8 cellular contexts compared by ENCODE assay signal in the genomic region with DNA sequence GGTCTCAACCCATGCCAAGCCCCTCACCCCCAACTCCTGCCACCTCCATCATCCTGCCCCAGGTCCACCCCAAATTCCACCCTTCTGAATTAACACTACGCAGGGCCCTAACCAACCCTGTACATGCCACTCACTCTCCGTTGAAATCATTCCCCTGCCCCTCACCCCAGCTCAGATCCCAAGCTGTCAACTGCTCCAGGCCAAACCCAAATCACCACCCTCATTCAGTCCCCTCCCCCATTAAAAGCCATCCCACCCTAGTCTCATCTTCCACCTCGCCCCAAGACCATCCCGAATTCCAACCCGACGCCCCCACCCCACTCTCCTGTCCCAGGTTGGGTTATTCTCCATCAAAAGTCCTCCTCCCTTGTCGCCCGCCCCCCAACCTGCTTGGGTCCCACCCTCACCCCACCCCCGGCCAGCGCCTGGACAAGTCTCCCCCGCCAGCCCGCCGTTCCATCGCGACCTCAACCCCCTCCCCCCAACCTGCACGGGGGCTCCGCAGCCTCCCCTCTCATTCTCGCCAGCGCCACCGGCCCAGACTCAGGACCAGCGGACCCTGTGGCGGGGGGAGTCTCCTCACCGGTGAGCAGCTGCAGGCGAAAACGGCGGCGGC. TPM values are rescaled to one million over a fixed set of nuclear protein-coding genes. Genes with fewer than 3 reads are reported as not detected.
DNase-seq lines count a peak whose midpoint lies in the region; ATAC-seq and TF ChIP-seq lines count a peak whose summit lies in the region.

No MANE protein-coding gene starts in this region.

- POLR2A ChIA-PET in PC-9 (lab: Charles Lee; ENCODE audit: unreplicated experiment), result interaction anchor here (0.6 kb wide), 1 partner anchor 574 kb away, joined by 3 read pairs; a partner anchor contains a TSS

- no peaks in the 10 kb centered on the region for H3K27me3 ChIP-seq in PC-9 (ENCODE audit: insufficient read depth, low read depth)

- intact Hi-C loops in PC-9 (cut with micrococcal nuclease; ENCODE audit: unreplicated experiment), result loop anchor here (5.0 kb wide), 1 partner anchor 290 kb away; a partner anchor contains a TSS

- BruUV-seq in PC-9 (replicated peaks; lab: Mats Ljungman, UMichigan), result no TSS peak

- H3K4me3 Mint-ChIP-seq in endothelial cell (ENCODE audit: unreplicated experiment) (peak overlapping the region; percentile 94), nephron progenitor cell (peak overlapping the region; percentile 96)

- no peaks in the 10 kb centered on the region for H3K9me2 ChIP-seq in PC-9 (ENCODE audit: insufficient read depth)

- H3F3A ChIP-seq in PC-9 (ENCODE audit: insufficient read depth, low read depth), result 0 out of 2 replicates have a peak, but pooled peaks cover 4% of the 10 kb centered on the region

- no peaks in the 10 kb centered on the region for H4K20me1 ChIP-seq in PC-9 (ENCODE audit: insufficient read depth)

- H3K9me3 Mint-ChIP-seq in endothelial cell (ENCODE audit: unreplicated experiment), result no peaks in the 10 kb centered on the region
- no peaks in the 10 kb centered on the region for H3K9me3 Mint-ChIP-seq in nephron progenitor cell

- no peaks in the 10 kb centered on the region for H3K36me3 ChIP-seq in PC-9 (ENCODE audit: low read depth)

- H3K36me3 Mint-ChIP-seq in endothelial cell (ENCODE audit: low read depth, unreplicated experiment) (peaks cover 10% of the 10 kb centered on the region), nephron progenitor cell (ENCODE audit: low read depth) (peaks cover 2% of the 10 kb centered on the region)

- peaks cover 16% of the 10 kb centered on the region for H3K4me1 ChIP-seq in PC-9 (replicated peaks; ENCODE audit: insufficient read depth)

- peak; percentile 16 for ATAC-seq in GM18870 (IDR thresholded peaks at IDR 0.05; ENCODE audit: unreplicated experiment)
- no peak for ATAC-seq in GM18502 (IDR thresholded peaks at IDR 0.05; ENCODE audit: poor library complexity, unreplicated experiment)

- H3K79me2 ChIP-seq in PC-9 (ENCODE audit: low read depth), result peaks cover 21% of the 10 kb centered on the region

- H2AFZ ChIP-seq in PC-9, result peak overlapping the region; percentile 97

- DNase-seq in PC-9 (peak in 1 of 2 experiments; percentile 26), endothelial cell (ENCODE audit: low spot score) (peak; percentile 5), nephron progenitor cell (no peak), SHP77 treated with DMSO at 0.1 percent for 48 hours (lab: John Stamatoyannopoulos, UW) (no peak), H4 (ENCODE audit: low spot score) (no peak), NCI-H345 (lab: John Stamatoyannopoulos, UW) (no peak)

- H3K4me1 Mint-ChIP-seq in endothelial cell (ENCODE audit: unreplicated experiment) (peaks cover 17% of the 10 kb centered on the region), nephron progenitor cell (peaks cover 62% of the 10 kb centered on the region)

- peak overlapping the region; percentile 86 for H3K4me3 ChIP-seq in PC-9

- no peaks in the 10 kb centered on the region for H3K9me3 ChIP-seq in PC-9 (ENCODE audit: insufficient read depth, low read depth)

- CTCF ChIA-PET in PC-9 (lab: Charles Lee), result interaction anchor here (0.6 kb wide), 1 partner anchor 28 kb away, joined by 3 read pairs; no protein-coding TSS in a partner anchor

- H3K4me2 ChIP-seq in PC-9, result peak overlapping the region; percentile 90

- H3K27ac Mint-ChIP-seq in endothelial cell (ENCODE audit: unreplicated experiment), result peak overlapping the region; percentile 53
- H3K27ac Mint-ChIP-seq in nephron progenitor cell, result peak overlapping the region; percentile 47

- TF ChIP-seq CTCF in PC-9 (conservative IDR thresholded peaks at IDR 0.05) (no peak), endothelial cell (IDR thresholded peaks at IDR 0.05; ENCODE audit: unreplicated experiment) (no peak), nephron progenitor cell (IDR thresholded peaks at IDR 0.05) (no peak)

- H3K27me3 Mint-ChIP-seq in endothelial cell (ENCODE audit: unreplicated experiment) (peaks cover 6% of the 10 kb centered on the region), nephron progenitor cell (ENCODE audit: low read depth, poor library complexity) (no peaks in the 10 kb centered on the region)

- H3K27ac ChIP-seq in PC-9, result no peak overlapping the region

RNA-seq across cellular contexts. Expression of a gene that starts 0.5 kb away (rescaled TPM):
- total RNA-seq in PC-9 (2021) (38.6 and 51.2 TPM in 2 replicates), endothelial cell (ENCODE audit: unreplicated experiment) (21.2 TPM)
- 8.9 and 14.6 TPM in 2 replicates for total RNA-seq in H4 (2014; rRNA removed; shearing (Covaris generic))

RNA-seq across cellular contexts. Expression of a gene that starts 48.9 kb away (rescaled TPM):
- total RNA-seq in PC-9 (2021), result 29.1 and 40.1 TPM in 2 replicates
- 16.9 TPM for total RNA-seq in endothelial cell (ENCODE audit: unreplicated experiment)
- 0.10 TPM in 1 of 2 replicates, not detected in the other for total RNA-seq in H4 (2014; rRNA removed; shearing (Covaris generic))

Comparison
In these comparisons a context has a peak if more than half of its experiments do, and no peak if none do; other contexts are left out.
1. RNA of a gene that starts 48.9 kb away (total RNA-seq): 29.1 to 40.1 TPM in PC-9 and 16.9 TPM in endothelial cell (single experiment); 0.10 TPM in H4; every median in the first group is over 10 times any median in the second.